Comparison of ENCODE assay signal across 8 cellular contexts in the genomic region with DNA sequence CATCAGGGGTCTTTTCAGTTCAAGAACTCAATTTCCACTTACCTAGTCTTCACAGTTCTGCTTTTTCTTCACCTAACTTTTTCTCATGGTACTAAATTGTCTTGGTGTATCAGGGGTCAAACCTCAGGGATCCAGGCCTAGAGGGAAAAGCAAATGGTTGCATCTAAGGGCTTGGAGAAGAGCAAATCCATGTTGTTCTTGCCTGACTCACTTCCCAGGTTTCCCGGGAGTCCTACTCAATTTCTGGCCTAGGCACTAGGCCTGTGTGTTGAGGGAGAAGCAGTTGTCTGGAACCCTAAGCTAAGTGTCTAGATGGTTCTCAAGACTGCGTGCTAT.
DNase-seq lines count a peak whose midpoint lies in the region; ATAC-seq and TF ChIP-seq lines count a peak whose summit lies in the region.

No MANE protein-coding gene starts in this region.

- no peaks in the 10 kb centered on the region for H3K9me3 Mint-ChIP-seq in activated T-cell treated with anti-CD3 and anti-CD28 coated beads, Interleukin-2, amount 50 U/mL, for 24 hours
- no peaks in the 10 kb centered on the region for H3K9me3 Mint-ChIP-seq in activated B cell treated with CpG ODN at 0.5 μM for 24 hours
- H3K9me3 Mint-ChIP-seq in stimulated activated naive CD8-positive, alpha-beta T cell treated with anti-CD3 and anti-CD28 coated beads, Interleukin-15, amount 100 ng/mL, for 72 hours, result no peaks in the 10 kb centered on the region

- H3K36me3 Mint-ChIP-seq in activated T-cell treated with anti-CD3 and anti-CD28 coated beads, Interleukin-2, amount 50 U/mL, for 24 hours (ENCODE audit: low read depth), result peaks cover 4% of the 10 kb centered on the region
- no peaks in the 10 kb centered on the region for H3K36me3 Mint-ChIP-seq in activated B cell treated with CpG ODN at 0.5 μM for 24 hours (ENCODE audit: low read depth)

- POLR2A ChIA-PET in activated B cell treated with CpG ODN at 0.5 μM for 24 hours (lab: Charles Lee), result no interaction called here

- peak overlapping the region; percentile 79 for H3K4me3 Mint-ChIP-seq in activated T-cell treated with anti-CD3 and anti-CD28 coated beads, Interleukin-2, amount 50 U/mL, for 24 hours
- peak overlapping the region; percentile 55 for H3K4me3 Mint-ChIP-seq in activated B cell treated with CpG ODN at 0.5 μM for 24 hours
- H3K4me3 Mint-ChIP-seq in stimulated activated naive CD8-positive, alpha-beta T cell treated with anti-CD3 and anti-CD28 coated beads, Interleukin-15, amount 100 ng/mL, for 72 hours, result peak overlapping the region; percentile 79 to 84

- H3K9ac ChIP-seq in iPS-15b (ENCODE audit: low read depth, low read length), result peak overlapping the region; percentile 94

- peaks cover 16% of the 10 kb centered on the region for H3K4me1 ChIP-seq in iPS-15b (ENCODE audit: control insufficient read depth, insufficient read depth, low read length)

- no peaks in the 10 kb centered on the region for H3K36me3 ChIP-seq in iPS-15b (ENCODE audit: control insufficient read depth, insufficient read depth, low read length)

- H3K9me3 ChIP-seq in iPS-15b (ENCODE audit: control insufficient read depth, insufficient read depth, low read length), result no peaks in the 10 kb centered on the region

- intact Hi-C loops in activated B cell treated with CpG ODN at 0.5 μM for 24 hours (cut with micrococcal nuclease), result no loop called here

- DNase-seq in activated T-cell treated with anti-CD3 and anti-CD28 coated beads, Interleukin-2, amount 50 U/mL, for 24 hours, result no peak
- DNase-seq in activated T-cell treated with anti-CD3 and anti-CD28 coated beads, Interleukin-2, amount 50 U/mL, for 1 hour, result no peak
- DNase-seq in activated B cell treated with CpG ODN at 0.5 μM for 24 hours (no peak), NCI-H526 (lab: John Stamatoyannopoulos, UW) (no peak), midbrain (lab: John Stamatoyannopoulos, UW) (no peak), NAMALWA (ENCODE audit: low spot score) (no peak)
- DNase-seq in stimulated activated naive CD8-positive, alpha-beta T cell treated with anti-CD3 and anti-CD28 coated beads, Interleukin-15, amount 100 ng/mL, for 72 hours, result no peak

- H3K27ac Mint-ChIP-seq in activated T-cell treated with anti-CD3 and anti-CD28 coated beads, Interleukin-2, amount 50 U/mL, for 24 hours, result peak overlapping the region; percentile 85
- H3K27ac Mint-ChIP-seq in activated B cell treated with CpG ODN at 0.5 μM for 24 hours, result peak overlapping the region; percentile 68
- peak overlapping the region in 1 of 2 donors; percentile 12 for H3K27ac Mint-ChIP-seq in stimulated activated naive CD8-positive, alpha-beta T cell treated with anti-CD3 and anti-CD28 coated beads, Interleukin-15, amount 100 ng/mL, for 72 hours

- H3K27me3 Mint-ChIP-seq in activated T-cell treated with anti-CD3 and anti-CD28 coated beads, Interleukin-2, amount 50 U/mL, for 24 hours, result peaks cover 10% of the 10 kb centered on the region
- no peaks in the 10 kb centered on the region for H3K27me3 Mint-ChIP-seq in activated B cell treated with CpG ODN at 0.5 μM for 24 hours
- no peaks in the 10 kb centered on the region for H3K27me3 Mint-ChIP-seq in stimulated activated naive CD8-positive, alpha-beta T cell treated with anti-CD3 and anti-CD28 coated beads, Interleukin-15, amount 100 ng/mL, for 72 hours

- CTCF ChIA-PET in activated B cell treated with CpG ODN at 0.5 μM for 24 hours (lab: Charles Lee), result interaction anchor here (1.2 kb wide), 1 partner anchor 11 kb away, joined by 5 read pairs; no protein-coding TSS in a partner anchor

- peak overlapping the region; percentile 97 for H3K4me3 ChIP-seq in iPS-15b (ENCODE audit: low read depth, low read length)

- no peak for TF ChIP-seq CTCF in activated B cell treated with CpG ODN at 0.5 μM for 24 hours (IDR thresholded peaks at IDR 0.05)

- no peak for ATAC-seq in activated B cell treated with CpG ODN at 0.5 μM for 24 hours (ENCODE audit: low read depth)
- ATAC-seq in stimulated activated naive CD8-positive, alpha-beta T cell treated with anti-CD3 and anti-CD28 coated beads, Interleukin-15, amount 100 ng/mL, for 72 hours, result no peak

- H3K4me1 Mint-ChIP-seq in activated T-cell treated with anti-CD3 and anti-CD28 coated beads, Interleukin-2, amount 50 U/mL, for 24 hours (ENCODE audit: low read depth), result peaks cover 31% of the 10 kb centered on the region
- peaks cover 35% of the 10 kb centered on the region for H3K4me1 Mint-ChIP-seq in activated B cell treated with CpG ODN at 0.5 μM for 24 hours
- peaks cover 14% of the 10 kb centered on the region for H3K4me1 Mint-ChIP-seq in stimulated activated naive CD8-positive, alpha-beta T cell treated with anti-CD3 and anti-CD28 coated beads, Interleukin-15, amount 100 ng/mL, for 72 hours

- H3K27me3 ChIP-seq in iPS-15b (ENCODE audit: control insufficient read depth, insufficient read depth, low read length), result no peaks in the 10 kb centered on the region
